ENCODE assay signal across 9 cellular contexts in the genomic region with DNA sequence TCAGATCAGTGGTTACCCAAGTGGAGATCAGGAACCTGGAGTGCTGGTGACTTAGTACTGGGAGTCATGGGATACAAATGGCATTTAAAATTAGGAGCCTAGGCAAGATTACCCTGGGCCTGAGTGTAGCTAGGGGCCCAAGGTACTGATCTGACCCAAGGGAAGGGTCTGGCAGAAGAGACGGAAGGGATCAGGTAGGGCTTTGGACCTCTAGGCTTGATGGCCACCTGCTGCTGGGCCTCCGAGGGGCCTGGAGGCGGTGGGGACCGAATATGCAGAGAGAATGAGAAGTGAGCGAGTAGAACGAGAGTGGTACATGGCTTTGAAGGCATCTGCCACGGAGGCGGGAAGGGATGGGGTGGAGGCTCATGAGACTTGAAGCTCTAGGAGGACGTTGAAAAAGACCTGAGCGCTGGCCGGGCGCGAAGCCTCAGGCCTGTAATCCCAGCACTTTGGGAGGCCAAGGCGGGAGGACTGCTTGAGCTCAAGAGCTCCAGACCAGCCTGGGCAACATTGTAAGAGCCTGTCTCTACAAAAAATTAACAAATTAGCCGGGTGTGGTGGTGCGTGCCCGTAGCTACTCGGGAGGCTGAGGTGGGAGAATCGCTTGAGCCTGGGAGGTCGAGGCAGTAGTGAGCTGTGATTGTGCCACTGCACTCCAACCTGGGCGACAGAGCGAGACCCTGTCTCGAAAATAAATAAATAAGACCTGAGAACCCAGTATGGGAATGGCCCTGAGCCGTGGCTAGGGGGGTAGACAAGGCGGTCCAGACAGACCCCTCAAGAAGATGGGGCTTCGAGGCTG. TPM values are rescaled to one million over a fixed set of nuclear protein-coding genes. Genes with fewer than 3 reads are reported as not detected.
DNase-seq lines count a peak whose midpoint lies in the region; ATAC-seq, FAIRE-seq and TF ChIP-seq lines count a peak whose summit lies in the region.
"Had no signal": no experiment of that assay in that cellular context is flagged by ENCODE, and none has a peak within 500 bp of the region (broad histone marks: within the 10 kb centered on the region; RNA-seq: fewer than 3 reads in every experiment).

No MANE protein-coding gene starts in this region.

- ATAC-seq in A549: peak in 1 of 2 experiments; percentile 6; a peak in 2 of 6 replicates
- no peak for ATAC-seq in GM19035 (IDR thresholded peaks at IDR 0.05; ENCODE audit: unreplicated experiment)
- ATAC-seq in GM18511 (IDR thresholded peaks at IDR 0.05; ENCODE audit: unreplicated experiment): no peak

- peak overlapping the region; percentile 81 for H3K4me3 ChIP-seq in A549
- H3K4me3 ChIP-seq in HL-60 (replicated peaks; ENCODE audit: insufficient read depth, low read length): peak overlapping the region; percentile 90
- peak overlapping the region; percentile 70 to 95 (median 81) for H3K4me3 ChIP-seq in mammary epithelial cell (replicated peaks in 1 of 3; ENCODE audit: insufficient read depth in 1 of 3, low read depth in 2 of 3, low read length in 3 of 3)
- peak overlapping the region; percentile 94 to 95 for H3K4me3 ChIP-seq in mucosa of rectum (ENCODE audit: low read length in 2 of 2)

- TF ChIP-seq RAD21 in A549 (conservative IDR thresholded peaks at IDR 0.05 in 1 of 2, IDR thresholded peaks at IDR 0.05 in 1 of 2): no peak

- CTCF ChIA-PET in A549 (lab: Yijun Ruan, JAX) (interaction anchor here (0.6 to 1.5 kb wide), 4 partner anchors 12 to 330 kb away, joined by 3 to 5 read pairs (median 4); partner anchors contain the start of gene SDF2L1), mammary epithelial cell (lab: Charles Lee; ENCODE audit: low non-redundant PET) (no interaction called here)

- H3K4me2 ChIP-seq in A549 (peak overlapping the region; percentile 85), mammary epithelial cell (ENCODE audit: insufficient read depth, low read depth, low read length) (peak overlapping the region; percentile 88)

- 62% methylated on average over 26 of the region's 26 CpGs for WGBS in A549 (ENCODE audit: missing lambda C conversion rate)
- WGBS in mammary epithelial cell (ENCODE audit: low coverage, missing lambda C conversion rate): 70% methylated on average over 18 of the region's 26 CpGs

- TF ChIP-seq POLR2A in A549 (IDR thresholded peaks at IDR 0.05; ENCODE audit: low read length): no peak

- no peak for TF ChIP-seq EP300 in A549 (IDR thresholded peaks at IDR 0.05)

- H3K9ac ChIP-seq in mammary epithelial cell (ENCODE audit: insufficient read depth, low read length): peak overlapping the region; percentile 86
- peak overlapping the region; percentile 86 to 97 for H3K9ac ChIP-seq in mucosa of rectum (ENCODE audit: low read depth in 1 of 2, low read length in 2 of 2)

- no peaks in the 10 kb centered on the region for H4K20me1 ChIP-seq in mammary epithelial cell (ENCODE audit: insufficient read depth, low read length)

- H3K9me3 ChIP-seq in A549 (no peaks in the 10 kb centered on the region), mammary epithelial cell (replicated peaks; ENCODE audit: insufficient read depth, low read length) (no peaks in the 10 kb centered on the region), mucosa of rectum (ENCODE audit: control insufficient read depth in 2 of 2, low read length in 2 of 2) (no peaks in the 10 kb centered on the region)

- intact Hi-C loops in mammary epithelial cell (cut with micrococcal nuclease): no loop called here

- H3K27me3 ChIP-seq in HL-60 (ENCODE audit: insufficient read depth, poor library complexity, severe bottlenecking) (no peaks in the 10 kb centered on the region), mammary epithelial cell (ENCODE audit: insufficient read depth, low read length) (no peaks in the 10 kb centered on the region), mucosa of rectum (ENCODE audit: control insufficient read depth in 2 of 2, insufficient read depth in 2 of 2, low read length in 2 of 2) (no peaks in the 10 kb centered on the region)

- no peak for FAIRE-seq in A549 (lab: Jason Lieb, UNC)

- H3K4me1 ChIP-seq in A549 (no peaks in the 10 kb centered on the region; the same call in 2 of the 3 replicates), mammary epithelial cell (ENCODE audit: insufficient read depth, low read length) (no peaks in the 10 kb centered on the region), mucosa of rectum (ENCODE audit: control insufficient read depth in 2 of 2, insufficient read depth in 2 of 2, low read length in 2 of 2) (peaks cover 3 to 5% of the 10 kb centered on the region in 2 donors)

- peaks cover 16% of the 10 kb centered on the region for H3K79me2 ChIP-seq in mammary epithelial cell (ENCODE audit: insufficient read depth, low read length)

- POLR2A ChIA-PET in A549 (lab: Yijun Ruan, JAX): interaction anchor here (0.6 to 2.1 kb wide), 2 partner anchors 36 to 49 kb away, joined by 3 to 4 read pairs; no protein-coding TSS in a partner anchor

- peak overlapping the region; percentile 95 for H2AFZ ChIP-seq in mammary epithelial cell (ENCODE audit: low read depth, low read length)

- dilution Hi-C loops in mammary epithelial cell (cut with HindIII; ENCODE audit: low sequenced_read_pairs): no loop called here

- H3K27ac ChIP-seq in A549: peak overlapping the region; percentile 93 to 98
- peak overlapping the region; percentile 90 for H3K27ac ChIP-seq in HL-60 (replicated peaks)
- peak overlapping the region; percentile 77 for H3K27ac ChIP-seq in mammary epithelial cell (ENCODE audit: insufficient read depth, low read depth, low read length)
- peak overlapping the region; percentile 88 to 94 for H3K27ac ChIP-seq in mucosa of rectum (ENCODE audit: low read depth in 2 of 2, low read length in 2 of 2)

- BruUV-seq in mammary epithelial cell (replicated peaks; lab: Mats Ljungman, UMichigan): TSS peak; percentile 26

- DNase-seq in A549 (ENCODE audit: low read depth in 1 of 2, low spot score in 1 of 2): no peak
- no peak for DNase-seq in HL-60 (ENCODE audit: low read depth in 1 of 2, low spot score in 1 of 2)
- DNase-seq in mammary epithelial cell: no peak
- no peak for DNase-seq in NCI-H146 (lab: John Stamatoyannopoulos, UW)
- DNase-seq in globus pallidus (ENCODE audit: low spot score): no peak
- DNase-seq: SIG-M5 had no signal

- TF ChIP-seq CTCF in A549 (IDR thresholded peaks at IDR 0.05) (no peak), HL-60 (IDR thresholded peaks at IDR 0.05; ENCODE audit: insufficient read depth, low read length) (no peak), mammary epithelial cell (conservative IDR thresholded peaks at IDR 0.05 in 1 of 2, IDR thresholded peaks at IDR 0.05 in 1 of 2; ENCODE audit: extremely low read depth in 1 of 2, insufficient read depth in 1 of 2, low read depth in 1 of 2, low read length in 2 of 2) (no peak)

- no peaks in the 10 kb centered on the region for H3K36me3 ChIP-seq in mammary epithelial cell (ENCODE audit: insufficient read depth, low read length)
- peaks cover 0 to 5% of the 10 kb centered on the region in 2 donors for H3K36me3 ChIP-seq in mucosa of rectum (ENCODE audit: control insufficient read depth in 2 of 2, insufficient read depth in 2 of 2, low read length in 2 of 2)

- in situ Hi-C loops in mammary epithelial cell (cut with MboI; ENCODE audit: low sequenced_read_pairs in 2 of 2): no loop called here

TF ChIP-seq in A549, 52 proteins besides CTCF, POLR2A, EP300 and RAD21 (continues in another document):
- TF ChIP-seq MAX (IDR thresholded peaks at IDR 0.05): no peak
- no peak for TF ChIP-seq RFX5 (IDR thresholded peaks at IDR 0.05)
- TF ChIP-seq HES2 (IDR thresholded peaks at IDR 0.05): no peak
- no peak for TF ChIP-seq SREBF2 (IDR thresholded peaks at IDR 0.05)
- no peak for TF ChIP-seq SMC3 (IDR thresholded peaks at IDR 0.05)
- no peak for TF ChIP-seq JUN (IDR thresholded peaks at IDR 0.05)

RNA-seq across cellular contexts. Expression of gene PPIL2, which starts 0.6 kb away (rescaled TPM):
- polyA plus RNA-seq in A549 (2011; rRNA removed): 38.7 and 39.0 TPM in 2 replicates
- polyA plus RNA-seq in A549 (2012; cell fraction: cytosol; rRNA removed): 37.6 and 38.7 TPM in 2 replicates
- 118 and 125 TPM in 2 replicates for polyA plus RNA-seq in A549 (2012; cell fraction: nucleus; rRNA removed)
- 30.8 to 34.0 TPM (median 31.4 TPM) in 3 replicates for polyA plus RNA-seq in A549 (2017; fragmentation: RNase III; extraction: RNeasy Plus Mini Kit Qiagen cat#74134 plus additional on column Dnase treatment)
- polyA minus RNA-seq in A549 (2011; rRNA and poly(A)+ RNA removed): 31.0 and 31.8 TPM in 2 replicates
- total RNA-seq in mammary epithelial cell: 10 to 100 TPM; 18.2 to 35.2 TPM
- 21.8 TPM for polyA plus RNA-seq in mammary epithelial cell
- 35.6 TPM for polyA minus RNA-seq in mammary epithelial cell

RNA-seq across cellular contexts. Expression of gene SDF2L1, which starts 23.1 kb away (rescaled TPM):
- polyA plus RNA-seq in A549 (2011; rRNA removed) (13.7 and 17.5 TPM in 2 replicates), A549 (2017; fragmentation: RNase III; extraction: RNeasy Plus Mini Kit Qiagen cat#74134 plus additional on column Dnase treatment) (38.8 to 41.9 TPM (median 41.0 TPM) in 3 replicates), mammary epithelial cell (56.2 TPM)
- polyA plus RNA-seq in A549 (2012; cell fraction: cytosol; rRNA removed): 99.7 and 128 TPM in 2 replicates
- 61.8 and 78.3 TPM in 2 replicates for polyA plus RNA-seq in A549 (2012; cell fraction: nucleus; rRNA removed)
- 9.5 and 13.4 TPM in 2 replicates for polyA minus RNA-seq in A549 (2011; rRNA and poly(A)+ RNA removed)
- 10 to 100 TPM; 13.3 to 52.0 TPM for total RNA-seq in mammary epithelial cell
- polyA minus RNA-seq in mammary epithelial cell: 14.6 TPM

RNA-seq across cellular contexts. Expression of gene CCDC116, which starts 32.7 kb away (rescaled TPM):
- polyA plus RNA-seq in A549 (2011; rRNA removed) (0.05 TPM in 1 of 2 replicates, not detected in the other), A549 (2017; fragmentation: RNase III; extraction: RNeasy Plus Mini Kit Qiagen cat#74134 plus additional on column Dnase treatment) (0.04 to 0.06 TPM in 2 of 3 replicates, not detected in the other), mammary epithelial cell (0.03 TPM)
- polyA plus RNA-seq in A549 (2012; cell fraction: cytosol; rRNA removed): 0.04 and 0.10 TPM in 2 replicates
- polyA plus RNA-seq in A549 (2012; cell fraction: nucleus; rRNA removed): 0.72 and 1.0 TPM in 2 replicates
- not detected in 2 replicates for polyA minus RNA-seq in A549 (2011; rRNA and poly(A)+ RNA removed)
- under 1 TPM; 0.17 to 0.31 TPM for total RNA-seq in mammary epithelial cell
- polyA minus RNA-seq in mammary epithelial cell: not detected

RNA-seq across cellular contexts. Expression of gene YDJC, which starts 35.4 kb away (rescaled TPM):
- polyA plus RNA-seq in A549 (2011; rRNA removed) (24.8 and 27.0 TPM in 2 replicates), A549 (2017; fragmentation: RNase III; extraction: RNeasy Plus Mini Kit Qiagen cat#74134 plus additional on column Dnase treatment) (28.3 to 29.9 TPM (median 28.3 TPM) in 3 replicates), mammary epithelial cell (41.1 TPM)
- 60.0 and 90.3 TPM in 2 replicates for polyA plus RNA-seq in A549 (2012; cell fraction: cytosol; rRNA removed)
- 74.3 and 115 TPM in 2 replicates for polyA plus RNA-seq in A549 (2012; cell fraction: nucleus; rRNA removed)
- polyA minus RNA-seq in A549 (2011; rRNA and poly(A)+ RNA removed): 10.5 and 13.7 TPM in 2 replicates
- total RNA-seq in mammary epithelial cell: 10 to 100 TPM; 33.8 to 47.6 TPM
- 29.9 TPM for polyA minus RNA-seq in mammary epithelial cell
